In the genomic region with DNA sequence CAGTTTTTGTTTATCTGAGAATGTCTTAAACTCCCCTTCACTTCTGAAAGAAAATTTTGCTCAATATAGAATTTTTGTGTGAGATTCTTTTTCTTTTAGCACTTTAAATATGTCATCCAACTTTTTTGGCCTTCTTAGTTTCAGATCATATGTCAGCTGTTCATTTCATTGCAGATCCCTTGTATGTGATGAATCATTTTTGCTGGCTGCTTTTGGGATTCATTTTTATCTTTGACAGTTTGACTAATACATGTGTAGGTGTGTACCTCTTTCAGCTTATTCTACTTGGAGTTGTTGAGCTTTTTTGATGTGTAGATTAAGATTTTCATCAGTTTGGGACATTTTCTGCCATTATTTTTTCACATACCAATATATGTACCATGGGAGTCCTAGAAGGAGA, we compare ENCODE assay signal across 23 cellular contexts.
"Had no signal": no experiment of that assay in that cellular context is flagged by ENCODE, and none has a peak within 500 bp of the region (broad histone marks: within the 10 kb centered on the region; RNA-seq: fewer than 3 reads in every experiment).

No MANE protein-coding gene starts in this region.

- H3K27me3 Mint-ChIP-seq: activated B cell treated with CpG ODN at 0.5 μM for 24 hours; stimulated activated memory B cell treated with anti-CD40 and anti-IgM and Interleukin-4, amounts not matched to agents 10 μg/mL and 1 μg/mL and 100 μg/mL, for 72 hours; T-cell had no signal

- ATAC-seq: activated CD8-positive, alpha-beta T cell treated with anti-CD3 and anti-CD28 coated beads for 36 hours; left lung; pancreas; sciatic nerve; SK-N-SH treated with all-trans-retinoic acid at 6 μM for 48 hours; stimulated activated memory B cell treated with anti-CD40 and anti-IgM and Interleukin-4, amounts not matched to agents 10 μg/mL and 1 μg/mL and 100 μg/mL, for 72 hours; T-cell had no signal

- H3K4me3 Mint-ChIP-seq: activated B cell treated with CpG ODN at 0.5 μM for 24 hours; activated CD4-positive, alpha-beta T cell treated with anti-CD3 and anti-CD28 coated beads, Interleukin-2, amount 10 ng/mL, durations not matched to agents 24 days and 14 days; activated CD8-positive, alpha-beta T cell treated with anti-CD3 and anti-CD28 coated beads for 36 hours; activated naive CD4-positive, alpha-beta T cell treated with anti-CD3 and anti-CD28 coated beads for 36 hours; dendritic cell treated with granulocyte-macrophage colony-stimulating factor and Interleukin-4, amounts not matched to agents 40 ng/mL and 50 ng/mL, for 4 days; stimulated activated memory B cell treated with anti-CD40 and anti-IgM and Interleukin-4, amounts not matched to agents 10 μg/mL and 1 μg/mL and 100 μg/mL, for 72 hours; T-cell had no signal

- DNase-seq: activated B cell treated with CpG ODN at 0.5 μM for 24 hours; activated CD8-positive, alpha-beta T cell treated with anti-CD3 and anti-CD28 coated beads for 36 hours; activated naive CD4-positive, alpha-beta T cell treated with anti-CD3 and anti-CD28 coated beads for 36 hours; activated T-cell treated with anti-CD3 and anti-CD28 coated beads, Interleukin-2, amount 50 U/mL, for 1 hour; anterior cingulate cortex; brain microvascular endothelial cell; cerebellar nuclear complex; effector memory CD4-positive, alpha-beta T cell; esophagus squamous epithelium; foreskin melanocyte; glutamatergic neuron; hypothalamus; left lung; pancreas; stimulated activated CD4-positive, alpha-beta T cell treated with anti-CD3 and anti-CD28 coated beads, Interleukin-4, amount 100 ng/mL, for 24 hours; T-cell had no signal

- H3K36me3 ChIP-seq: brain microvascular endothelial cell, esophagus squamous epithelium, left lung, pancreas had no signal

- H3K9me3 ChIP-seq: esophagus squamous epithelium, pancreas had no signal

- H3K27ac ChIP-seq: brain microvascular endothelial cell, esophagus squamous epithelium, left lung, pancreas had no signal

- H3K27me3 ChIP-seq: brain microvascular endothelial cell, esophagus squamous epithelium, left lung, pancreas had no signal

- H3K9me3 Mint-ChIP-seq: activated B cell treated with CpG ODN at 0.5 μM for 24 hours had no signal

- H3K4me3 ChIP-seq: esophagus squamous epithelium, left lung, pancreas had no signal

- FAIRE-seq: endothelial cell of umbilical vein, pancreas had no signal

- H3K27ac Mint-ChIP-seq: activated B cell treated with CpG ODN at 0.5 μM for 24 hours; activated CD4-positive, alpha-beta T cell treated with anti-CD3 and anti-CD28 coated beads, Interleukin-2, amount 10 ng/mL, durations not matched to agents 24 days and 14 days; activated CD8-positive, alpha-beta T cell treated with anti-CD3 and anti-CD28 coated beads for 36 hours; activated naive CD4-positive, alpha-beta T cell treated with anti-CD3 and anti-CD28 coated beads for 36 hours; activated T-helper 2 cell treated with anti-CD3 and anti-CD28 coated beads, Interferon-gamma antibody, Interleukin-2, Interleukin-4, amounts not matched to agents 10 μg/mL and 5 μg/mL and 100 μg/mL, durations not matched to agents 14 hours and 24 hours and 36 hours; T-cell had no signal
